In the genomic region with DNA sequence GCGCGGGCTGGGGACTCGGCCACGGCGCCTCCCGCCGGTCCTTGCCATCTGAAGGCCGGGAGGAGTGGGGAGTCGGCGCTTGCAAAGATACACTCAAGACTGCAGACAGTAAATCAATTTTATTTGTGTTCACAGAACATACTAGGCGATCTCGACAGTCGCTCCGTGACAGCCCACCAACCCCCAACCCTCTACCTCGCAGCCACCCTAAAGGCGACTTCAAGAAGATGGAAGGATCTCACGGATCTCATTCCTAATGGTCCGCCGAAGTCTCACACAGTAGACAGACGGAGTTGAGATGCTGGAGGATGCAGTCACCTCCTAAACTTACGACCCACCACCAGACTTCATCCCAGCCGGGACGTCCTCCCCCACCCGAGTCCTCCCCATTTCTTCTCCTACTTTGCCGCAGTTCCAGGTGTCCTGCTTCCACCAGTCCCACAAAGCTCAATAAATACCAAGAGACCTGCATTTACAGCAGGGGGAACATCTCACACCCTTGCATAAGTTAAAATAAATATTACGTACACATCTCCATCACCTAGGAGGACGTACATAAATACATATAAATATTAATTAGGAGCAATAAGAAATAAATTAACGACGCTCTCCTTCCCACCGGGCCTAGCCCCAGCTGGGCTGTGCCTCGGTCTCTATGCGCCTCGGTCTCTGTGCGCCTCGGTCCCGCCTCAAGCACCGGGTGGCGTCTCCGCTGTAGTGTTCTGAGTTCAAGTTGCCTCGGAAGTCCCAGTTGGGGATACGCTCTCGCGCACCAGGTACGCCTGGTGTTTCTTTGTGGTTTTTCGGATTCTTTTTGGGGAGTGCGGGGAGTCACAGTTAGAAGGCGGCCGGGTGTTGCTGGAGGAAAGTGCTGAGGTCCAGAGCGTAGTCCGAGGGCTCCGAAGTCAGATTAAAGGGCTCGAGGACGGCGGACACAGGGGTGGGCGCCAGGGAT, we compare ENCODE assay signal across 1 cellular context.
TF ChIP-seq lines count a peak whose summit lies in the region.

No MANE protein-coding gene starts in this region.

TF ChIP-seq in HepG2, 621 proteins besides CTCF, POLR2A, EP300 and RAD21 (continued from another document and continues in another):
- TF ChIP-seq, protein P1, sequence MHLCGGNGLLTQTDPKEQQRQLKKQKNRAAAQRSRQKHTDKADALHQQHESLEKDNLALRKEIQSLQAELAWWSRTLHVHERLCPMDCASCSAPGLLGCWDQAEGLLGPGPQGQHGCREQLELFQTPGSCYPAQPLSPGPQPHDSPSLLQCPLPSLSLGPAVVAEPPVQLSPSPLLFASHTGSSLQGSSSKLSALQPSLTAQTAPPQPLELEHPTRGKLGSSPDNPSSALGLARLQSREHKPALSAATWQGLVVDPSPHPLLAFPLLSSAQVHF (CRISPR knock-in tag; IDR thresholded peaks at IDR 0.05), result no peak; the same call in 1 of the 2 replicates
- TF ChIP-seq FOXO1 (CRISPR knock-in tag; IDR thresholded peaks at IDR 0.05) (no peak), HMG20B (CRISPR knock-in tag; conservative IDR thresholded peaks at IDR 0.05) (no peak), MAFK (conservative IDR thresholded peaks at IDR 0.05 in 1 of 2, IDR thresholded peaks at IDR 0.05 in 1 of 2; ENCODE audit: low read length in 2 of 2) (no peak), ZNF598 (CRISPR knock-in tag; IDR thresholded peaks at IDR 0.05; ENCODE audit: borderline replicate concordance) (no peak), HNRNPK (IDR thresholded peaks at IDR 0.05; ENCODE audit: low read depth, low read length, poor library complexity, severe bottlenecking) (no peak), ZNF782 (CRISPR knock-in tag; IDR thresholded peaks at IDR 0.05; ENCODE audit: borderline replicate concordance) (no peak), CHCHD3 (CRISPR knock-in tag; IDR thresholded peaks at IDR 0.05) (no peak), FIP1L1 (IDR thresholded peaks at IDR 0.05; ENCODE audit: borderline replicate concordance, insufficient read depth, low read depth, low read length) (peak; percentile 58), ZFP82 (CRISPR knock-in tag; IDR thresholded peaks at IDR 0.05; ENCODE audit: borderline replicate concordance) (no peak), KLF9 (CRISPR knock-in tag; IDR thresholded peaks at IDR 0.05; ENCODE audit: low read depth) (no peak), GFI1 (CRISPR knock-in tag; IDR thresholded peaks at IDR 0.05; ENCODE audit: borderline replicate concordance) (no peak), TARDBP (CRISPR knock-in tag; IDR thresholded peaks at IDR 0.05) (no peak), ZNF788 (CRISPR knock-in tag; IDR thresholded peaks at IDR 0.05; ENCODE audit: borderline replicate concordance) (no peak; the same call in 1 of the 2 replicates), ZNF777 (CRISPR knock-in tag; IDR thresholded peaks at IDR 0.05) (peak; percentile 14; the same call in 1 of the 2 replicates), KDM2A (CRISPR knock-in tag; IDR thresholded peaks at IDR 0.05; ENCODE audit: borderline replicate concordance, low read depth) (no peak), TP53 (CRISPR knock-in tag; conservative IDR thresholded peaks at IDR 0.05) (no peak), HIVEP1 (CRISPR knock-in tag; IDR thresholded peaks at IDR 0.05) (no peak), ARID2 (CRISPR knock-in tag; IDR thresholded peaks at IDR 0.05; ENCODE audit: borderline replicate concordance) (no peak; the same call in 1 of the 2 replicates), ZNF75D (CRISPR knock-in tag; IDR thresholded peaks at IDR 0.05; ENCODE audit: borderline replicate concordance) (no peak), HMG20A (CRISPR knock-in tag; IDR thresholded peaks at IDR 0.05; ENCODE audit: borderline replicate concordance) (no peak), ZFX (CRISPR knock-in tag; IDR thresholded peaks at IDR 0.05; ENCODE audit: low read depth) (no peak), ATM (IDR thresholded peaks at IDR 0.05; ENCODE audit: borderline replicate concordance) (no peak), NR2F2 (IDR thresholded peaks at IDR 0.05; ENCODE audit: borderline replicate concordance, low read depth) (no peak), ZNF30 (CRISPR knock-in tag; IDR thresholded peaks at IDR 0.05) (no peak), SAP130 (CRISPR knock-in tag; IDR thresholded peaks at IDR 0.05; ENCODE audit: low read depth) (no peak; the same call in none of the 2 replicates)
- TF ChIP-seq, protein P2, sequence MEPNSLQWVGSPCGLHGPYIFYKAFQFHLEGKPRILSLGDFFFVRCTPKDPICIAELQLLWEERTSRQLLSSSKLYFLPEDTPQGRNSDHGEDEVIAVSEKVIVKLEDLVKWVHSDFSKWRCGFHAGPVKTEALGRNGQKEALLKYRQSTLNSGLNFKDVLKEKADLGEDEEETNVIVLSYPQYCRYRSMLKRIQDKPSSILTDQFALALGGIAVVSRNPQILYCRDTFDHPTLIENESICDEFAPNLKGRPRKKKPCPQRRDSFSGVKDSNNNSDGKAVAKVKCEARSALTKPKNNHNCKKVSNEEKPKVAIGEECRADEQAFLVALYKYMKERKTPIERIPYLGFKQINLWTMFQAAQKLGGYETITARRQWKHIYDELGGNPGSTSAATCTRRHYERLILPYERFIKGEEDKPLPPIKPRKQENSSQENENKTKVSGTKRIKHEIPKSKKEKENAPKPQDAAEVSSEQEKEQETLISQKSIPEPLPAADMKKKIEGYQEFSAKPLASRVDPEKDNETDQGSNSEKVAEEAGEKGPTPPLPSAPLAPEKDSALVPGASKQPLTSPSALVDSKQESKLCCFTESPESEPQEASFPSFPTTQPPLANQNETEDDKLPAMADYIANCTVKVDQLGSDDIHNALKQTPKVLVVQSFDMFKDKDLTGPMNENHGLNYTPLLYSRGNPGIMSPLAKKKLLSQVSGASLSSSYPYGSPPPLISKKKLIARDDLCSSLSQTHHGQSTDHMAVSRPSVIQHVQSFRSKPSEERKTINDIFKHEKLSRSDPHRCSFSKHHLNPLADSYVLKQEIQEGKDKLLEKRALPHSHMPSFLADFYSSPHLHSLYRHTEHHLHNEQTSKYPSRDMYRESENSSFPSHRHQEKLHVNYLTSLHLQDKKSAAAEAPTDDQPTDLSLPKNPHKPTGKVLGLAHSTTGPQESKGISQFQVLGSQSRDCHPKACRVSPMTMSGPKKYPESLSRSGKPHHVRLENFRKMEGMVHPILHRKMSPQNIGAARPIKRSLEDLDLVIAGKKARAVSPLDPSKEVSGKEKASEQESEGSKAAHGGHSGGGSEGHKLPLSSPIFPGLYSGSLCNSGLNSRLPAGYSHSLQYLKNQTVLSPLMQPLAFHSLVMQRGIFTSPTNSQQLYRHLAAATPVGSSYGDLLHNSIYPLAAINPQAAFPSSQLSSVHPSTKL (CRISPR knock-in tag; IDR thresholded peaks at IDR 0.05), result no peak
- TF ChIP-seq, protein P3, sequence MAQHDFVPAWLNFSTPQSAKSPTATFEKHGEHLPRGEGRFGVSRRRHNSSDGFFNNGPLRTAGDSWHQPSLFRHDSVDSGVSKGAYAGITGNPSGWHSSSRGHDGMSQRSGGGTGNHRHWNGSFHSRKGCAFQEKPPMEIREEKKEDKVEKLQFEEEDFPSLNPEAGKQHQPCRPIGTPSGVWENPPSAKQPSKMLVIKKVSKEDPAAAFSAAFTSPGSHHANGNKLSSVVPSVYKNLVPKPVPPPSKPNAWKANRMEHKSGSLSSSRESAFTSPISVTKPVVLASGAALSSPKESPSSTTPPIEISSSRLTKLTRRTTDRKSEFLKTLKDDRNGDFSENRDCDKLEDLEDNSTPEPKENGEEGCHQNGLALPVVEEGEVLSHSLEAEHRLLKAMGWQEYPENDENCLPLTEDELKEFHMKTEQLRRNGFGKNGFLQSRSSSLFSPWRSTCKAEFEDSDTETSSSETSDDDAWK (CRISPR knock-in tag; IDR thresholded peaks at IDR 0.05), result no peak
- TF ChIP-seq, protein P4, sequence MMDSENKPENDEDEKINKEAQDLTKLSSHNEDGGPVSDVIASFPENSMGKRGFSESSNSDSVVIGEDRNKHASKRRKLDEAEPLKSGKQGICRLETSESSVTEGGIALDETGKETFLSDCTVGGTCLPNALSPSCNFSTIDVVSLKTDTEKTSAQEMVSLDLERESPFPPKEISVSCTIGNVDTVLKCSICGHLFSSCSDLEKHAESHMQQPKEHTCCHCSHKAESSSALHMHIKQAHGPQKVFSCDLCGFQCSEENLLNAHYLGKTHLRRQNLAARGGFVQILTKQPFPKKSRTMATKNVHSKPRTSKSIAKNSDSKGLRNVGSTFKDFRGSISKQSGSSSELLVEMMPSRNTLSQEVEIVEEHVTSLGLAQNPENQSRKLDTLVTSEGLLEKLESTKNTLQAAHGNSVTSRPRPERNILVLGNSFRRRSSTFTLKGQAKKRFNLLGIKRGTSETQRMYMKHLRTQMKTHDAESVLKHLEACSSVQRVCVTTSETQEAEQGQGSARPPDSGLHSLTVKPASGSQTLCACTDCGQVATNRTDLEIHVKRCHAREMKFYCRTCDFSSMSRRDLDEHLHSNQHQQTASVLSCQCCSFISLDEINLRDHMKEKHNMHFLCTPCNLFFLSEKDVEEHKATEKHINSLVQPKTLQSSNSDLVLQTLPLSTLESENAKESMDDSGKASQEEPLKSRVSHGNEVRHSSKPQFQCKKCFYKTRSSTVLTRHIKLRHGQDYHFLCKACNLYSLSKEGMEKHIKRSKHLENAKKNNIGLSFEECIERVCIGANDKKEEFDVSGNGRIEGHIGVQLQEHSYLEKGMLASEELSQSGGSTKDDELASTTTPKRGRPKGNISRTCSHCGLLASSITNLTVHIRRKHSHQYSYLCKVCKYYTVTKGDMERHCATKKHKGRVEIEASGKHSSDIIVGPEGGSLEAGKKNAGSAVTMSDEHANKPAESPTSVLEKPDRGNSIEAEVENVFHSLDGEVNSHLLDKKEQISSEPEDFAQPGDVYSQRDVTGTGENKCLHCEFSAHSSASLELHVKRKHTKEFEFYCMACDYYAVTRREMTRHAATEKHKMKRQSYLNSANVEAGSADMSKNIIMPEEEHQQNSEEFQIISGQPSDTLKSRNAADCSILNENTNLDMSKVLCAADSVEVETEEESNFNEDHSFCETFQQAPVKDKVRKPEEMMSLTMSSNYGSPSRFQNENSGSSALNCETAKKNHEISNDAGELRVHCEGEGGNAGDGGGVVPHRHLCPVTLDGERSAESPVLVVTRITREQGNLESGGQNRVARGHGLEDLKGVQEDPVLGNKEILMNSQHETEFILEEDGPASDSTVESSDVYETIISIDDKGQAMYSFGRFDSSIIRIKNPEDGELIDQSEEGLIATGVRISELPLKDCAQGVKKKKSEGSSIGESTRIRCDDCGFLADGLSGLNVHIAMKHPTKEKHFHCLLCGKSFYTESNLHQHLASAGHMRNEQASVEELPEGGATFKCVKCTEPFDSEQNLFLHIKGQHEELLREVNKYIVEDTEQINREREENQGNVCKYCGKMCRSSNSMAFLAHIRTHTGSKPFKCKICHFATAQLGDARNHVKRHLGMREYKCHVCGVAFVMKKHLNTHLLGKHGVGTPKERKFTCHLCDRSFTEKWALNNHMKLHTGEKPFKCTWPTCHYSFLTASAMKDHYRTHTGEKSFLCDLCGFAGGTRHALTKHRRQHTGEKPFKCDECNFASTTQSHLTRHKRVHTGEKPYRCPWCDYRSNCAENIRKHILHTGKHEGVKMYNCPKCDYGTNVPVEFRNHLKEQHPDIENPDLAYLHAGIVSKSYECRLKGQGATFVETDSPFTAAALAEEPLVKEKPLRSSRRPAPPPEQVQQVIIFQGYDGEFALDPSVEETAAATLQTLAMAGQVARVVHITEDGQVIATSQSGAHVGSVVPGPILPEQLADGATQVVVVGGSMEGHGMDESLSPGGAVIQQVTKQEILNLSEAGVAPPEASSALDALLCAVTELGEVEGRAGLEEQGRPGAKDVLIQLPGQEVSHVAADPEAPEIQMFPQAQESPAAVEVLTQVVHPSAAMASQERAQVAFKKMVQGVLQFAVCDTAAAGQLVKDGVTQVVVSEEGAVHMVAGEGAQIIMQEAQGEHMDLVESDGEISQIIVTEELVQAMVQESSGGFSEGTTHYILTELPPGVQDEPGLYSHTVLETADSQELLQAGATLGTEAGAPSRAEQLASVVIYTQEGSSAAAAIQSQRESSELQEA (CRISPR knock-in tag; IDR thresholded peaks at IDR 0.05; ENCODE audit: not compliant biosample characterization), result no peak
- TF ChIP-seq, protein P5, sequence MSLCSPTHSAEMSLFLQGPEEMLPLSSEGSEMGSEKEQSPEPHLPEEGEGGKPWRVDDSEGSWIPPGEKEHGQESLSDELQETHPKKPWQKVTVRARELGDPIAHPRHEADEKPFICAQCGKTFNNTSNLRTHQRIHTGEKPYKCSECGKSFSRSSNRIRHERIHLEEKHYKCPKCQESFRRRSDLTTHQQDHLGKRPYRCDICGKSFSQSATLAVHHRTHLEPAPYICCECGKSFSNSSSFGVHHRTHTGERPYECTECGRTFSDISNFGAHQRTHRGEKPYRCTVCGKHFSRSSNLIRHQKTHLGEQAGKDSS (CRISPR knock-in tag; IDR thresholded peaks at IDR 0.05; ENCODE audit: borderline replicate concordance, low read depth), result no peak; the same call in 1 of the 2 replicates
- TF ChIP-seq, protein P6, sequence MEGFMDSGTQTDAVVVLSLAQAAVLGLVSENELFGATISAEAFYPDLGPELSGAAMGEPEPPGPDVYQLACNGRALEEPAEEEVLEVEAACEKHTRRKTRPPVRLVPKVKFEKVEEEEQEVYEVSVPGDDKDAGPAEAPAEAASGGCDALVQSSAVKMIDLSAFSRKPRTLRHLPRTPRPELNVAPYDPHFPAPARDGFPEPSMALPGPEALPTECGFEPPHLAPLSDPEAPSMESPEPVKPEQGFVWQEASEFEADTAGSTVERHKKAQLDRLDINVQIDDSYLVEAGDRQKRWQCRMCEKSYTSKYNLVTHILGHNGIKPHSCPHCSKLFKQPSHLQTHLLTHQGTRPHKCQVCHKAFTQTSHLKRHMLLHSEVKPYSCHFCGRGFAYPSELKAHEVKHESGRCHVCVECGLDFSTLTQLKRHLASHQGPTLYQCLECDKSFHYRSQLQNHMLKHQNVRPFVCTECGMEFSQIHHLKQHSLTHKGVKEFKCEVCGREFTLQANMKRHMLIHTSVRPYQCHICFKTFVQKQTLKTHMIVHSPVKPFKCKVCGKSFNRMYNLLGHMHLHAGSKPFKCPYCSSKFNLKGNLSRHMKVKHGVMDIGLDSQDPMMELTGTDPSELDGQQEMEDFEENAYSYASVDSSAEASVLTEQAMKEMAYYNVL (CRISPR knock-in tag; IDR thresholded peaks at IDR 0.05; ENCODE audit: borderline replicate concordance), result no peak
- TF ChIP-seq, protein P7, sequence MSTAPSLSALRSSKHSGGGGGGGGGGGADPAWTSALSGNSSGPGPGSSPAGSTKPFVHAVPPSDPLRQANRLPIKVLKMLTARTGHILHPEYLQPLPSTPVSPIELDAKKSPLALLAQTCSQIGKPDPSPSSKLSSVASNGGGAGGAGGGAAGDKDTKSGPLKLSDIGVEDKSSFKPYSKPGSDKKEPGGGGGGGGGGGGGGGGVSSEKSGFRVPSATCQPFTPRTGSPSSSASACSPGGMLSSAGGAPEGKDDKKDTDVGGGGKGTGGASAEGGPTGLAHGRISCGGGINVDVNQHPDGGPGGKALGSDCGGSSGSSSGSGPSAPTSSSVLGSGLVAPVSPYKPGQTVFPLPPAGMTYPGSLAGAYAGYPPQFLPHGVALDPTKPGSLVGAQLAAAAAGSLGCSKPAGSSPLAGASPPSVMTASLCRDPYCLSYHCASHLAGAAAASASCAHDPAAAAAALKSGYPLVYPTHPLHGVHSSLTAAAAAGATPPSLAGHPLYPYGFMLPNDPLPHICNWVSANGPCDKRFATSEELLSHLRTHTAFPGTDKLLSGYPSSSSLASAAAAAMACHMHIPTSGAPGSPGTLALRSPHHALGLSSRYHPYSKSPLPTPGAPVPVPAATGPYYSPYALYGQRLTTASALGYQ (CRISPR knock-in tag; IDR thresholded peaks at IDR 0.05), result no peak; the same call in 1 of the 2 replicates
- TF ChIP-seq, protein P8, sequence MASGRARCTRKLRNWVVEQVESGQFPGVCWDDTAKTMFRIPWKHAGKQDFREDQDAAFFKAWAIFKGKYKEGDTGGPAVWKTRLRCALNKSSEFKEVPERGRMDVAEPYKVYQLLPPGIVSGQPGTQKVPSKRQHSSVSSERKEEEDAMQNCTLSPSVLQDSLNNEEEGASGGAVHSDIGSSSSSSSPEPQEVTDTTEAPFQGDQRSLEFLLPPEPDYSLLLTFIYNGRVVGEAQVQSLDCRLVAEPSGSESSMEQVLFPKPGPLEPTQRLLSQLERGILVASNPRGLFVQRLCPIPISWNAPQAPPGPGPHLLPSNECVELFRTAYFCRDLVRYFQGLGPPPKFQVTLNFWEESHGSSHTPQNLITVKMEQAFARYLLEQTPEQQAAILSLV (CRISPR knock-in tag; IDR thresholded peaks at IDR 0.05; ENCODE audit: borderline replicate concordance), result no peak
